8 cellular contexts compared by ENCODE assay signal in genomic region chr20:58306421-58307261, GRCh38. TPM values are rescaled to one million over a fixed set of nuclear protein-coding genes. Genes with fewer than 3 reads are reported as not detected.
DNase-seq lines count a peak whose midpoint lies in the region; ATAC-seq, FAIRE-seq and TF ChIP-seq lines count a peak whose summit lies in the region.

No MANE protein-coding gene starts in this region.

- DNase-seq in GM10266 (ENCODE audit: extremely low spot score) (peak; percentile 32), T-helper 2 cell (peak; percentile 23 to 91 (median 61)), astrocyte (ENCODE audit: low read depth) (peak; percentile 84), neural crest cell (ENCODE audit: low read depth, low spot score) (no peak), NCI-H82 (lab: John Stamatoyannopoulos, UW) (no peak)

- H3K4me1 Mint-ChIP-seq in astrocyte (ENCODE audit: low read depth, unreplicated experiment) (peaks cover 22% of the 10 kb centered on the region), neural crest cell (peaks cover 14% of the 10 kb centered on the region)

- H4K20me1 ChIP-seq in astrocyte (ENCODE audit: insufficient read depth, low read length), result peaks cover 14% of the 10 kb centered on the region

- peak overlapping the region; percentile 95 for H3K27ac Mint-ChIP-seq in astrocyte (ENCODE audit: unreplicated experiment)
- no peak overlapping the region for H3K27ac Mint-ChIP-seq in neural crest cell (ENCODE audit: unreplicated experiment)

- no peaks in the 10 kb centered on the region for H3K9me3 ChIP-seq in astrocyte (ENCODE audit: insufficient read depth, low read depth, low read length)

- peak; percentile 23 for FAIRE-seq in astrocyte (lab: Jason Lieb, UNC)

- peak; percentile 35 for ATAC-seq in HG03457 (IDR thresholded peaks at IDR 0.05; ENCODE audit: unreplicated experiment)
- no peak for ATAC-seq in HG03039 (IDR thresholded peaks at IDR 0.05; ENCODE audit: unreplicated experiment)
- ATAC-seq in HG03159 (IDR thresholded peaks at IDR 0.05; ENCODE audit: unreplicated experiment), result no peak

- H3K36me3 Mint-ChIP-seq in astrocyte (ENCODE audit: low read depth, unreplicated experiment) (peaks cover 11% of the 10 kb centered on the region), neural crest cell (ENCODE audit: low read depth) (no peaks in the 10 kb centered on the region)

- peak overlapping the region; percentile 89 for H3K27ac ChIP-seq in astrocyte (ENCODE audit: low read depth, low read length)

- no peaks in the 10 kb centered on the region for H3K27me3 Mint-ChIP-seq in astrocyte (ENCODE audit: low read depth, unreplicated experiment)
- H3K27me3 Mint-ChIP-seq in neural crest cell (ENCODE audit: low read depth), result no peaks in the 10 kb centered on the region

- no peaks in the 10 kb centered on the region for H3K9me3 Mint-ChIP-seq in astrocyte (ENCODE audit: unreplicated experiment)
- no peaks in the 10 kb centered on the region for H3K9me3 Mint-ChIP-seq in neural crest cell

- peaks cover 15% of the 10 kb centered on the region for H3K4me1 ChIP-seq in astrocyte (ENCODE audit: insufficient read depth, low read length)

- no peaks in the 10 kb centered on the region for H3K27me3 ChIP-seq in astrocyte (ENCODE audit: insufficient read depth, low read length)

- H3K4me3 Mint-ChIP-seq in astrocyte (ENCODE audit: unreplicated experiment) (peak overlapping the region; percentile 71), neural crest cell (peak overlapping the region; percentile 84)

- no peak overlapping the region for H2AFZ ChIP-seq in astrocyte (ENCODE audit: low read depth, low read length)

- H3K4me2 ChIP-seq in astrocyte (ENCODE audit: low read length), result peak overlapping the region; percentile 51

- H3K36me3 ChIP-seq in astrocyte (ENCODE audit: insufficient read depth, low read length), result peaks cover under 1% of the 10 kb centered on the region

- no peak overlapping the region for H3K4me3 ChIP-seq in astrocyte (ENCODE audit: insufficient read depth, low read depth, low read length)

- H3K9ac ChIP-seq in astrocyte (ENCODE audit: low read length), result peak overlapping the region; percentile 50

- TF ChIP-seq CTCF in GM10266 (IDR thresholded peaks at IDR 0.05; ENCODE audit: control insufficient read depth, insufficient read depth, low read depth, missing control alignments) (no peak), astrocyte (IDR thresholded peaks at IDR 0.05; ENCODE audit: insufficient read depth, low read depth, low read length) (no peak), neural crest cell (conservative IDR thresholded peaks at IDR 0.05) (no peak)

- H3K79me2 ChIP-seq in astrocyte (ENCODE audit: insufficient read depth, low read length), result peaks cover 67% of the 10 kb centered on the region

RNA-seq across cellular contexts. Expression of gene RAB22A, which starts 2.9 kb away (rescaled TPM):
- total RNA-seq in astrocyte (16.6 and 18.8 TPM in 2 replicates), neural crest cell (15.5 and 16.1 TPM in 2 replicates)

Comparison
In these comparisons a context has a peak if more than half of its experiments do, and no peak if none do; other contexts are left out.
1. DNase-seq: peak in GM10266 (single experiment), T-helper 2 cell (5 of 5) and astrocyte (single experiment); none in neural crest cell (single experiment) and NCI-H82 (single experiment).